1 cellular context compared by ENCODE assay signal in the genomic region with DNA sequence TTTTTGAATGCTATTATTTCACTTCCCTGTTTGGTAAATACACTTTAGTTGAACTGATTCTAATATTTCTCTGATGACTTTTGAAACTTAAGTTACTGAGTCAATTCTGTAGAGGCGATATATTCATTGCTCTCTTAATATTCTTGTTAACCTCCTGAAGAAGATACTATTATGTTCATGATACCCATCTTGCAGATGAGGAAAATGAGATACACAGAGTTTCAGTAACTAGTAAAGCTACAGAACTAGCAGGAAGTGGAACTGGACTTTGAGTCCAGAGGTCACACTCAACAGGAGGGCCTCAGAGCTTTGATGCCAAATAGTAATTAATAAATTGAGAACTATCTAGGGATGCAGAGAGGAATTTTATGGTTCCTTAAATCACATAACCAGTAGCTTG.
TF ChIP-seq lines count a peak whose summit lies in the region.

No MANE protein-coding gene starts in this region.

TF ChIP-seq in HepG2, 621 proteins besides CTCF, POLR2A, EP300 and RAD21 (continued from another document):
- TF ChIP-seq ZHX2 (IDR thresholded peaks at IDR 0.05; ENCODE audit: low read depth) (no peak), ZHX2 (CRISPR knock-in tag; IDR thresholded peaks at IDR 0.05; ENCODE audit: borderline replicate concordance) (no peak), ARNTL (CRISPR knock-in tag; IDR thresholded peaks at IDR 0.05) (no peak), TFDP2 (CRISPR knock-in tag; IDR thresholded peaks at IDR 0.05) (no peak)
- TF ChIP-seq, protein P1, sequence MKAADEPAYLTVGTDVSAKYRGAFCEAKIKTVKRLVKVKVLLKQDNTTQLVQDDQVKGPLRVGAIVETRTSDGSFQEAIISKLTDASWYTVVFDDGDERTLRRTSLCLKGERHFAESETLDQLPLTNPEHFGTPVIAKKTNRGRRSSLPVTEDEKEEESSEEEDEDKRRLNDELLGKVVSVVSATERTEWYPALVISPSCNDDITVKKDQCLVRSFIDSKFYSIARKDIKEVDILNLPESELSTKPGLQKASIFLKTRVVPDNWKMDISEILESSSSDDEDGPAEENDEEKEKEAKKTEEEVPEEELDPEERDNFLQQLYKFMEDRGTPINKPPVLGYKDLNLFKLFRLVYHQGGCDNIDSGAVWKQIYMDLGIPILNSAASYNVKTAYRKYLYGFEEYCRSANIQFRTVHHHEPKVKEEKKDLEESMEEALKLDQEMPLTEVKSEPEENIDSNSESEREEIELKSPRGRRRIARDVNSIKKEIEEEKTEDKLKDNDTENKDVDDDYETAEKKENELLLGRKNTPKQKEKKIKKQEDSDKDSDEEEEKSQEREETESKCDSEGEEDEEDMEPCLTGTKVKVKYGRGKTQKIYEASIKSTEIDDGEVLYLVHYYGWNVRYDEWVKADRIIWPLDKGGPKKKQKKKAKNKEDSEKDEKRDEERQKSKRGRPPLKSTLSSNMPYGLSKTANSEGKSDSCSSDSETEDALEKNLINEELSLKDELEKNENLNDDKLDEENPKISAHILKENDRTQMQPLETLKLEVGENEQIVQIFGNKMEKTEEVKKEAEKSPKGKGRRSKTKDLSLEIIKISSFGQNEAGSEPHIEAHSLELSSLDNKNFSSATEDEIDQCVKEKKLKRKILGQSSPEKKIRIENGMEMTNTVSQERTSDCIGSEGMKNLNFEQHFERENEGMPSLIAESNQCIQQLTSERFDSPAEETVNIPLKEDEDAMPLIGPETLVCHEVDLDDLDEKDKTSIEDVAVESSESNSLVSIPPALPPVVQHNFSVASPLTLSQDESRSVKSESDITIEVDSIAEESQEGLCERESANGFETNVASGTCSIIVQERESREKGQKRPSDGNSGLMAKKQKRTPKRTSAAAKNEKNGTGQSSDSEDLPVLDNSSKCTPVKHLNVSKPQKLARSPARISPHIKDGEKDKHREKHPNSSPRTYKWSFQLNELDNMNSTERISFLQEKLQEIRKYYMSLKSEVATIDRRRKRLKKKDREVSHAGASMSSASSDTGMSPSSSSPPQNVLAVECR (CRISPR knock-in tag; IDR thresholded peaks at IDR 0.05; ENCODE audit: borderline replicate concordance), result no peak
